25 cellular contexts compared by ENCODE assay signal in genomic region chr3:43760951-43761350, GRCh38.
DNase-seq lines count a peak whose midpoint lies in the region; ATAC-seq, FAIRE-seq and TF ChIP-seq lines count a peak whose summit lies in the region.
"Had no signal": no experiment of that assay in that cellular context is flagged by ENCODE, and none has a peak within 500 bp of the region (broad histone marks: within the 10 kb centered on the region; RNA-seq: fewer than 3 reads in every experiment).

No MANE protein-coding gene starts in this region.

- peaks cover 31% of the 10 kb centered on the region for H3K4me1 ChIP-seq in IMR-90 (ENCODE audit: control insufficient read depth, insufficient read depth, low read length)
- peaks cover 20 to 55% of the 10 kb centered on the region in 2 experiments for H3K4me1 ChIP-seq in SK-N-SH (ENCODE audit: control insufficient read depth in 1 of 2, insufficient read depth in 2 of 2, low read depth in 1 of 2, low read length in 1 of 2)
- H3K4me1 ChIP-seq in HepG2 (ENCODE audit: insufficient read depth, low read length), result peaks cover 19% of the 10 kb centered on the region; the same call in 1 of the 2 replicates
- peaks cover 6 to 11% (median 9%) of the 10 kb centered on the region in 4 donors for H3K4me1 ChIP-seq in upper lobe of left lung

- H3K9me2 ChIP-seq in SK-N-SH, result no peaks in the 10 kb centered on the region

- H4K20me1 ChIP-seq in IMR-90 (ENCODE audit: insufficient read depth, low read length) (no peaks in the 10 kb centered on the region), SK-N-SH (ENCODE audit: insufficient read depth) (no peaks in the 10 kb centered on the region), HepG2 (ENCODE audit: insufficient read depth, low read length) (no peaks in the 10 kb centered on the region)
- H4K20me1 ChIP-seq: BLaER1 treated with 17β-estradiol and CSF1 and Interleukin-3, amounts not matched to agents 10 nM and 100 nM had no signal

- peak overlapping the region; percentile 2 for H3K27ac Mint-ChIP-seq in activated T-helper 17 cell treated with anti-CD3 and anti-CD28 coated beads, Interleukin-2, amount 50 U/mL, for 72 hours
- no peak overlapping the region for H3K27ac Mint-ChIP-seq in chondrocyte (ENCODE audit: unreplicated experiment)
- H3K27ac Mint-ChIP-seq: CD14-positive monocyte; CD4-positive, alpha-beta T cell; CD8-positive, alpha-beta memory T cell; GM23338; H9 had no signal

- no peak for DNase-seq in IMR-90
- peak; percentile 46 for DNase-seq in SK-N-SH
- no peak for DNase-seq in ecto neural progenitor cell (ENCODE audit: low spot score)
- no peak for DNase-seq in HepG2 (ENCODE audit: low spot score)
- DNase-seq in upper lobe of left lung, result no peak
- DNase-seq in chondrocyte (ENCODE audit: low spot score), result no peak
- DNase-seq: 8988T; ACHN; AML-193; BE2C; CD4-positive, alpha-beta T cell; CD8-positive, alpha-beta memory T cell; DMS 273 treated with DMSO at 0.1 percent for 48 hours; DMS79; EL; GDM1; H9 had no signal

- H3K36me3 ChIP-seq in IMR-90 (ENCODE audit: control insufficient read depth, insufficient read depth, low read length), result no peaks in the 10 kb centered on the region
- no peaks in the 10 kb centered on the region for H3K36me3 ChIP-seq in SK-N-SH (replicated peaks in 1 of 2; ENCODE audit: control insufficient read depth in 1 of 2, insufficient read depth in 2 of 2, low read length in 1 of 2)
- H3K36me3 ChIP-seq in HepG2 (replicated peaks in 1 of 2; ENCODE audit: control insufficient read depth in 1 of 2, insufficient read depth in 2 of 2, low read length in 2 of 2), result no peaks in the 10 kb centered on the region
- no peaks in the 10 kb centered on the region for H3K36me3 ChIP-seq in upper lobe of left lung
- H3K36me3 ChIP-seq: BE2C; BLaER1 treated with 17β-estradiol and CSF1 and Interleukin-3, amounts not matched to agents 10 nM and 100 nM had no signal

- H3K4me3 ChIP-seq in IMR-90 (ENCODE audit: insufficient read depth, low read depth, low read length) (no peak overlapping the region), SK-N-SH (ENCODE audit: low read depth in 2 of 2, low read length in 1 of 2) (no peak overlapping the region), HepG2 (replicated peaks in 1 of 3; ENCODE audit: insufficient read depth in 1 of 3, low read depth in 2 of 3, low read length in 3 of 3) (no peak overlapping the region), upper lobe of left lung (no peak overlapping the region)
- H3K4me3 ChIP-seq: A549; BLaER1 treated with 17β-estradiol and CSF1 and Interleukin-3, amounts not matched to agents 10 nM and 100 nM; GM12878; GM23338 had no signal

- no peaks in the 10 kb centered on the region for H3K27me3 Mint-ChIP-seq in activated T-helper 17 cell treated with anti-CD3 and anti-CD28 coated beads, Interleukin-2, amount 50 U/mL, for 72 hours
- no peaks in the 10 kb centered on the region for H3K27me3 Mint-ChIP-seq in chondrocyte (ENCODE audit: low read depth)
- H3K27me3 Mint-ChIP-seq: CD4-positive, alpha-beta T cell had no signal

- peaks cover 22% of the 10 kb centered on the region for H3K9me1 ChIP-seq in IMR-90 (ENCODE audit: insufficient read depth, low read length)

- POLR2A ChIA-PET in IMR-90 (lab: Charles Lee; ENCODE audit: unreplicated experiment) (no interaction called here), SK-N-SH (lab: Yijun Ruan, JAX) (no interaction called here), HepG2 (lab: Yijun Ruan, JAX) (no interaction called here)

- no peak overlapping the region for H4K5ac ChIP-seq in IMR-90 (ENCODE audit: low read depth, low read length)

- intact Hi-C loops in IMR-90 (cut with micrococcal nuclease) (no loop called here), HepG2 (cut with micrococcal nuclease; ENCODE audit: unreplicated experiment) (no loop called here)

- H3K4ac ChIP-seq in IMR-90 (ENCODE audit: low read depth, low read length), result peak overlapping the region; percentile 62; the same call in 1 of the 2 replicates

- H3K79me2 ChIP-seq in SK-N-SH (ENCODE audit: insufficient read depth) (no peaks in the 10 kb centered on the region), HepG2 (ENCODE audit: insufficient read depth, low read length) (no peaks in the 10 kb centered on the region)

- peak overlapping the region; percentile 40; the same call in 1 of the 2 replicates for H3K14ac ChIP-seq in IMR-90 (replicated peaks; ENCODE audit: low read depth, low read length)

- H3K4me3 Mint-ChIP-seq in activated T-helper 17 cell treated with anti-CD3 and anti-CD28 coated beads, Interleukin-2, amount 50 U/mL, for 72 hours, result no peak overlapping the region
- no peak overlapping the region for H3K4me3 Mint-ChIP-seq in chondrocyte (ENCODE audit: unreplicated experiment)
- H3K4me3 Mint-ChIP-seq: CD14-positive monocyte; CD4-positive, alpha-beta T cell; CD8-positive, alpha-beta memory T cell; GM23338; H9 had no signal

- H3K79me1 ChIP-seq in IMR-90 (ENCODE audit: low read depth in 1 of 2, low read length in 2 of 2), result 0 out of 4 replicates have a peak, but pooled peaks cover 0 to 2% of the 10 kb centered on the region in 2 experiments

- no peak overlapping the region for H3K27ac ChIP-seq in IMR-90 (ENCODE audit: insufficient read depth, low read length)
- H3K27ac ChIP-seq in SK-N-SH (ENCODE audit: low read depth in 2 of 2, low read length in 1 of 2), result peak overlapping the region in 1 of 2 experiments; percentile 92; a peak in 2 of 4 replicates
- no peak overlapping the region for H3K27ac ChIP-seq in HepG2 (ENCODE audit: extremely low read length, insufficient read depth, low read length)
- no peak overlapping the region for H3K27ac ChIP-seq in upper lobe of left lung
- H3K27ac ChIP-seq: A549; BLaER1 treated with 17β-estradiol and CSF1 and Interleukin-3, amounts not matched to agents 10 nM and 100 nM had no signal

- H3K56ac ChIP-seq in IMR-90 (ENCODE audit: extremely low read depth, insufficient read depth, low read length), result no peak overlapping the region

- TF ChIP-seq POLR2A in IMR-90 (IDR thresholded peaks at IDR 0.05; ENCODE audit: low read depth, low read length) (no peak), HepG2 (IDR thresholded peaks at IDR 0.05; ENCODE audit: insufficient read depth in 1 of 2, low read depth in 2 of 2, low read length in 2 of 2) (no peak), upper lobe of left lung (IDR thresholded peaks at IDR 0.05) (no peak)

- no peaks in the 10 kb centered on the region for H3K36me3 Mint-ChIP-seq in activated T-helper 17 cell treated with anti-CD3 and anti-CD28 coated beads, Interleukin-2, amount 50 U/mL, for 72 hours (ENCODE audit: low read depth)
- no peaks in the 10 kb centered on the region for H3K36me3 Mint-ChIP-seq in chondrocyte (ENCODE audit: low read depth)
- H3K36me3 Mint-ChIP-seq: CD14-positive monocyte; CD8-positive, alpha-beta memory T cell had no signal

- peak in 1 of 2 experiments; percentile 92; a peak in 2 of 4 replicates for TF ChIP-seq EP300 in SK-N-SH (IDR thresholded peaks at IDR 0.05; ENCODE audit: borderline replicate concordance in 1 of 2, low read depth in 1 of 2, low read length in 1 of 2)
- TF ChIP-seq EP300 in HepG2 (IDR thresholded peaks at IDR 0.05; ENCODE audit: low read depth in 2 of 2, low read length in 2 of 2), result no peak
- TF ChIP-seq EP300 in HepG2 (CRISPR knock-in tag; IDR thresholded peaks at IDR 0.05; ENCODE audit: borderline replicate concordance), result no peak
- TF ChIP-seq EP300 in upper lobe of left lung (IDR thresholded peaks at IDR 0.05), result no peak

- H3K27me3 ChIP-seq in IMR-90 (ENCODE audit: control insufficient read depth, insufficient read depth, low read length), result no peaks in the 10 kb centered on the region
- no peaks in the 10 kb centered on the region for H3K27me3 ChIP-seq in SK-N-SH (ENCODE audit: insufficient read depth)
- no peaks in the 10 kb centered on the region for H3K27me3 ChIP-seq in HepG2 (ENCODE audit: control insufficient read depth in 1 of 2, insufficient read depth in 2 of 2, low read length in 2 of 2)
- H3K27me3 ChIP-seq in upper lobe of left lung, result no peaks in the 10 kb centered on the region
- H3K27me3 ChIP-seq: BE2C; BLaER1 treated with 17β-estradiol and CSF1 and Interleukin-3, amounts not matched to agents 10 nM and 100 nM had no signal

- no peak overlapping the region; the same call in 1 of the 2 replicates for H3K18ac ChIP-seq in IMR-90 (ENCODE audit: low read depth, low read length)

- H3K4me1 Mint-ChIP-seq in activated T-helper 17 cell treated with anti-CD3 and anti-CD28 coated beads, Interleukin-2, amount 50 U/mL, for 72 hours, result peaks cover 20% of the 10 kb centered on the region
- peaks cover 20% of the 10 kb centered on the region for H3K4me1 Mint-ChIP-seq in chondrocyte (ENCODE audit: low read depth)

- H2BK15ac ChIP-seq in IMR-90 (ENCODE audit: low read depth, low read length), result peak overlapping the region; percentile 55; the same call in 1 of the 3 replicates

- H3K4me2 ChIP-seq in IMR-90 (ENCODE audit: low read depth, low read length) (no peak overlapping the region), SK-N-SH (no peak overlapping the region), HepG2 (ENCODE audit: low read depth, low read length) (no peak overlapping the region)
- H3K4me2 ChIP-seq: A549, GM23338 had no signal

- peaks cover 14% of the 10 kb centered on the region for H3F3A ChIP-seq in SK-N-SH (replicated peaks; ENCODE audit: insufficient read depth)

- 0 out of 2 replicates have a peak overlapping the region, but pooled peaks have one; percentile 20 for H4K91ac ChIP-seq in IMR-90 (ENCODE audit: insufficient read depth, low read depth, low read length)

- H3K9ac ChIP-seq in IMR-90 (ENCODE audit: low read depth, low read length) (no peak overlapping the region), SK-N-SH (no peak overlapping the region), HepG2 (ENCODE audit: insufficient read depth, low read depth, low read length) (no peak overlapping the region)
- H3K9ac ChIP-seq: BLaER1 treated with 17β-estradiol and CSF1 and Interleukin-3, amounts not matched to agents 10 nM and 100 nM had no signal

- ATAC-seq in IMR-90 (ENCODE audit: low read depth) (no peak), HepG2 (no peak), upper lobe of left lung (ENCODE audit: low FRiP score in 2 of 2) (no peak)
- ATAC-seq in activated T-helper 17 cell treated with anti-CD3 and anti-CD28 coated beads, Interleukin-2, amount 50 U/mL, for 72 hours (replicated peaks), result no peak
- ATAC-seq: A549, GM23338, HCT116 had no signal

- no peak overlapping the region for H3K23ac ChIP-seq in IMR-90 (ENCODE audit: low read depth, low read length)

- no peak overlapping the region for H2AK9ac ChIP-seq in IMR-90 (replicated peaks; ENCODE audit: low read depth, low read length, poor library complexity)

- H2BK120ac ChIP-seq in IMR-90 (ENCODE audit: low read depth, low read length), result peak overlapping the region; percentile 66; the same call in 1 of the 2 replicates

- in situ Hi-C loops in IMR-90 (cut with MboI; ENCODE audit: low sequenced_read_pairs), result no loop called here
- in situ Hi-C loops in HepG2 (cut with HindIII; ENCODE audit: extremely low pct_ligation_motif_present, low pct_unique_long_range_greater_than_20kb), result no loop called here

- CTCF ChIA-PET in IMR-90 (lab: Yijun Ruan, JAX), result interaction anchor here (1.5 kb wide), 1 partner anchor 13 kb away, joined by 3 read pairs; no protein-coding TSS in a partner anchor
- CTCF ChIA-PET in SK-N-SH (lab: Yijun Ruan, JAX), result interaction anchor here (1.0 kb wide), 1 partner anchor 8 kb away, joined by 4 read pairs; no protein-coding TSS in a partner anchor
- CTCF ChIA-PET in HepG2 (lab: Yijun Ruan, JAX; ENCODE audit: low intra/inter-chr PET ratio, low total read pairs), result no interaction called here

- BruUV-seq in IMR-90 (replicated peaks; lab: Mats Ljungman, UMichigan), result no TSS peak
- no TSS peak for BruUV-seq in HepG2 (replicated peaks; lab: Mats Ljungman, UMichigan)

- dilution Hi-C loops in IMR-90 (cut with HindIII; ENCODE audit: low sequenced_read_pairs, unreplicated experiment), result no loop called here

- H3K9me3 ChIP-seq in IMR-90 (ENCODE audit: control insufficient read depth, insufficient read depth, low read length) (no peaks in the 10 kb centered on the region), SK-N-SH (no peaks in the 10 kb centered on the region), HepG2 (ENCODE audit: low read length) (no peaks in the 10 kb centered on the region), upper lobe of left lung (no peaks in the 10 kb centered on the region)
- H3K9me3 ChIP-seq: A549; BE2C; BLaER1 treated with 17β-estradiol and CSF1 and Interleukin-3, amounts not matched to agents 10 nM and 100 nM had no signal

- no peak overlapping the region for H2AFZ ChIP-seq in IMR-90 (replicated peaks; ENCODE audit: low read length, poor library complexity)
- H2AFZ ChIP-seq in SK-N-SH (ENCODE audit: low read depth), result no peak overlapping the region
- H2AFZ ChIP-seq in HepG2 (ENCODE audit: low read length), result no peak overlapping the region
- H2AFZ ChIP-seq: GM23338 had no signal

- TF ChIP-seq CTCF in IMR-90 (conservative IDR thresholded peaks at IDR 0.05; ENCODE audit: low read depth, low read length) (no peak), SK-N-SH (IDR thresholded peaks at IDR 0.05) (no peak), HepG2 (CRISPR knock-in tag; IDR thresholded peaks at IDR 0.05) (no peak), upper lobe of left lung (IDR thresholded peaks at IDR 0.05) (no peak), chondrocyte (IDR thresholded peaks at IDR 0.05) (no peak)

- no peak for TF ChIP-seq RAD21 in IMR-90 (IDR thresholded peaks at IDR 0.05; ENCODE audit: low read length)
- TF ChIP-seq RAD21 in SK-N-SH (IDR thresholded peaks at IDR 0.05; ENCODE audit: low read length), result no peak; the same call in 1 of the 2 replicates
- no peak for TF ChIP-seq RAD21 in HepG2 (CRISPR knock-in tag; IDR thresholded peaks at IDR 0.05)

- WGBS in IMR-90 (ENCODE audit: extremely low coverage in 2 of 2, insufficient read length in 1 of 2), 2 experiments, result no CpG with 5 or more reads among the region's 4 CpGs
- WGBS in SK-N-SH (ENCODE audit: low lambda C conversion rate), result 83% methylated on average over 4 of the region's 4 CpGs
- 28% methylated on average over 4 of the region's 4 CpGs for WGBS in HepG2 (ENCODE audit: low lambda C conversion rate)
- 91 to 99% methylated on average over 4 of the region's 4 CpGs for whole genome bisulfite sequencing in upper lobe of left lung, 2 donors

- peak overlapping the region in 1 of 2 experiments; percentile 35; a peak in 1 of 4 replicates for H4K8ac ChIP-seq in IMR-90 (ENCODE audit: low read depth in 2 of 2, low read length in 2 of 2)

- peaks cover 4% of the 10 kb centered on the region for H3K9me3 Mint-ChIP-seq in activated T-helper 17 cell treated with anti-CD3 and anti-CD28 coated beads, Interleukin-2, amount 50 U/mL, for 72 hours
- H3K9me3 Mint-ChIP-seq in chondrocyte (ENCODE audit: low read depth), result no peaks in the 10 kb centered on the region
- H3K9me3 Mint-ChIP-seq: CD14-positive monocyte; CD4-positive, alpha-beta T cell; CD8-positive, alpha-beta memory T cell; GM23338; H9 had no signal

- no peak overlapping the region for H2BK5ac ChIP-seq in IMR-90 (ENCODE audit: low read depth, low read length, poor library complexity, severe bottlenecking)

- H2AK5ac ChIP-seq in IMR-90 (ENCODE audit: low read depth, low read length), result no peak overlapping the region; the same call in 1 of the 2 replicates

- FAIRE-seq in HepG2 (lab: Jason Lieb, UNC), result no peak
- FAIRE-seq: A549, D721Med, GM12878 had no signal

- peak overlapping the region; percentile 82 for H2BK20ac ChIP-seq in IMR-90 (ENCODE audit: low read depth, low read length)
